ENCODE assay signal across 8 cellular contexts in genomic region chr6:30686908-30687658, GRCh38.
DNase-seq lines count a peak whose midpoint lies in the region; ATAC-seq and TF ChIP-seq lines count a peak whose summit lies in the region.

No MANE protein-coding gene starts in this region.

- CTCF ChIA-PET in RWPE1 (lab: Yijun Ruan, JAX), result interaction anchor here (1.0 to 1.2 kb wide), 2 partner anchors 14 to 36 kb away, joined by 3 to 6 read pairs; partner anchors contain the start of gene DHX16

- peaks cover 1% of the 10 kb centered on the region for H3K36me3 ChIP-seq in neuron (ENCODE audit: insufficient read depth, low read length)
- H3K36me3 ChIP-seq in subcutaneous abdominal adipose tissue (ENCODE audit: control insufficient read depth in 5 of 5, insufficient read depth in 5 of 5, low read length in 5 of 5), result peaks cover 0 to 3% (median 0%) of the 10 kb centered on the region in 5 donors

- ATAC-seq in GM21825 (IDR thresholded peaks at IDR 0.05; ENCODE audit: unreplicated experiment), result peak; percentile 31

- H3K4me1 ChIP-seq in neuron (ENCODE audit: insufficient read depth, low read length) (peaks cover 77% of the 10 kb centered on the region), subcutaneous abdominal adipose tissue (ENCODE audit: control insufficient read depth in 5 of 5, insufficient read depth in 5 of 5, low read length in 5 of 5) (peaks cover 23 to 84% (median 78%) of the 10 kb centered on the region in 5 donors)

- POLR2A ChIA-PET in RWPE1 (lab: Yijun Ruan, JAX; ENCODE audit: low non-redundant PET), result interaction anchor here (1.1 kb wide), 1 partner anchor 33 kb away, joined by 3 read pairs; the partner anchor contains the start of gene TUBB

- no peaks in the 10 kb centered on the region for H3K27me3 ChIP-seq in neuron (ENCODE audit: insufficient read depth, low read length)
- H3K27me3 ChIP-seq in subcutaneous abdominal adipose tissue (ENCODE audit: control insufficient read depth in 5 of 5, insufficient read depth in 4 of 5, low read length in 5 of 5), result peaks cover 0 to 9% (median 0%) of the 10 kb centered on the region in 5 donors

- H3K27ac ChIP-seq in RWPE1 (peak overlapping the region; percentile 97), subcutaneous abdominal adipose tissue (ENCODE audit: low read depth, low read length) (peak overlapping the region; percentile 100)

- peak overlapping the region; percentile 73 to 97 (median 94) for H3K9ac ChIP-seq in subcutaneous abdominal adipose tissue (ENCODE audit: low read length in 5 of 5)

- H3K4me3 ChIP-seq in foreskin fibroblast (ENCODE audit: low read depth in 1 of 2, low read length in 2 of 2) (peak overlapping the region; percentile 78 to 94), neuron (ENCODE audit: low read length) (peak overlapping the region; percentile 68), subcutaneous abdominal adipose tissue (ENCODE audit: low read depth in 1 of 5, low read length in 5 of 5) (peak overlapping the region; percentile 42 to 94 (median 77))

- peak overlapping the region; percentile 61 for H2AFZ ChIP-seq in neuron (ENCODE audit: low read depth, low read length)

- no peak for TF ChIP-seq CTCF in RWPE1 (conservative IDR thresholded peaks at IDR 0.05; ENCODE audit: low read depth)
- TF ChIP-seq CTCF in foreskin fibroblast (IDR thresholded peaks at IDR 0.05; ENCODE audit: low read depth, low read length), result no peak

- peak; percentile 74 for DNase-seq in DMS53 treated with DMSO at 0.1 percent for 48 hours (lab: John Stamatoyannopoulos, UW; ENCODE audit: unreplicated experiment)
- peak; percentile 85 for DNase-seq in LoVo (ENCODE audit: low spot score)
- peak; percentile 89 for DNase-seq in RWPE1 (ENCODE audit: low spot score)
- peak; percentile 63 for DNase-seq in activated gamma-delta T cell (lab: John Stamatoyannopoulos, UW)
- DNase-seq in foreskin fibroblast, result peak; percentile 100

- H3K9me3 ChIP-seq in neuron (ENCODE audit: low read length), result no peaks in the 10 kb centered on the region
- H3K9me3 ChIP-seq in subcutaneous abdominal adipose tissue (ENCODE audit: control insufficient read depth in 5 of 5, low read length in 5 of 5), result no peaks in the 10 kb centered on the region

Comparison
In these comparisons a context has a peak if more than half of its experiments do, and no peak if none do; other contexts are left out.
1. Peak in every context shown above with its lines: DNase-seq, ATAC-seq, H3K4me3 ChIP-seq and H3K27ac ChIP-seq.